Comparison of ENCODE assay signal across 2 cellular contexts in genomic region chr15:62188744-62189143, GRCh38.
TF ChIP-seq lines count a peak whose summit lies in the region.

No MANE protein-coding gene starts in this region.

TF ChIP-seq in HepG2, 621 proteins besides CTCF, POLR2A, EP300 and RAD21:
- TF ChIP-seq ZC3H4 (CRISPR knock-in tag; IDR thresholded peaks at IDR 0.05; ENCODE audit: borderline replicate concordance) (no peak), SALL1 (CRISPR knock-in tag; IDR thresholded peaks at IDR 0.05) (no peak), ZNF18 (CRISPR knock-in tag; IDR thresholded peaks at IDR 0.05; ENCODE audit: insufficient replicate concordance) (no peak), POLR2AphosphoS2 (IDR thresholded peaks at IDR 0.05; ENCODE audit: low read depth, low read length) (no peak), ZNF572 (CRISPR knock-in tag; IDR thresholded peaks at IDR 0.05) (no peak), MAFK (conservative IDR thresholded peaks at IDR 0.05 in 1 of 2, IDR thresholded peaks at IDR 0.05 in 1 of 2; ENCODE audit: low read length in 2 of 2) (peak; percentile 80 to 91), ZNF121 (CRISPR knock-in tag; IDR thresholded peaks at IDR 0.05) (no peak), KAT7 (CRISPR knock-in tag; IDR thresholded peaks at IDR 0.05; ENCODE audit: borderline replicate concordance) (no peak), ZNF367 (CRISPR knock-in tag; IDR thresholded peaks at IDR 0.05; ENCODE audit: borderline replicate concordance) (no peak), MAFF (IDR thresholded peaks at IDR 0.05; ENCODE audit: low read depth, low read length) (peak; percentile 77), ZNF484 (CRISPR knock-in tag; IDR thresholded peaks at IDR 0.05; ENCODE audit: borderline replicate concordance, low read depth) (no peak)
- TF ChIP-seq, protein P1, sequence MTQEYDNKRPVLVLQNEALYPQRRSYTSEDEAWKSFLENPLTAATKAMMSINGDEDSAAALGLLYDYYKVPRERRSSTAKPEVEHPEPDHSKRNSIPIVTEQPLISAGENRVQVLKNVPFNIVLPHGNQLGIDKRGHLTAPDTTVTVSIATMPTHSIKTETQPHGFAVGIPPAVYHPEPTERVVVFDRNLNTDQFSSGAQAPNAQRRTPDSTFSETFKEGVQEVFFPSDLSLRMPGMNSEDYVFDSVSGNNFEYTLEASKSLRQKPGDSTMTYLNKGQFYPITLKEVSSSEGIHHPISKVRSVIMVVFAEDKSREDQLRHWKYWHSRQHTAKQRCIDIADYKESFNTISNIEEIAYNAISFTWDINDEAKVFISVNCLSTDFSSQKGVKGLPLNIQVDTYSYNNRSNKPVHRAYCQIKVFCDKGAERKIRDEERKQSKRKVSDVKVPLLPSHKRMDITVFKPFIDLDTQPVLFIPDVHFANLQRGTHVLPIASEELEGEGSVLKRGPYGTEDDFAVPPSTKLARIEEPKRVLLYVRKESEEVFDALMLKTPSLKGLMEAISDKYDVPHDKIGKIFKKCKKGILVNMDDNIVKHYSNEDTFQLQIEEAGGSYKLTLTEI (CRISPR knock-in tag; conservative IDR thresholded peaks at IDR 0.05): no peak
- TF ChIP-seq, protein P2, sequence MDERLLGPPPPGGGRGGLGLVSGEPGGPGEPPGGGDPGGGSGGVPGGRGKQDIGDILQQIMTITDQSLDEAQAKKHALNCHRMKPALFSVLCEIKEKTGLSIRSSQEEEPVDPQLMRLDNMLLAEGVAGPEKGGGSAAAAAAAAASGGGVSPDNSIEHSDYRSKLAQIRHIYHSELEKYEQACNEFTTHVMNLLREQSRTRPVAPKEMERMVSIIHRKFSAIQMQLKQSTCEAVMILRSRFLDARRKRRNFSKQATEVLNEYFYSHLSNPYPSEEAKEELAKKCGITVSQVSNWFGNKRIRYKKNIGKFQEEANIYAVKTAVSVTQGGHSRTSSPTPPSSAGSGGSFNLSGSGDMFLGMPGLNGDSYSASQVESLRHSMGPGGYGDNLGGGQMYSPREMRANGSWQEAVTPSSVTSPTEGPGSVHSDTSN (CRISPR knock-in tag; IDR thresholded peaks at IDR 0.05): no peak

TF ChIP-seq in IMR-90, 13 proteins besides CTCF, POLR2A, EP300 and RAD21:
- TF ChIP-seq CEBPB (IDR thresholded peaks at IDR 0.05; ENCODE audit: low read depth, low read length) (no peak), MAFK (IDR thresholded peaks at IDR 0.05; ENCODE audit: low read depth, low read length) (peak; percentile 73)
